In the genomic region with DNA sequence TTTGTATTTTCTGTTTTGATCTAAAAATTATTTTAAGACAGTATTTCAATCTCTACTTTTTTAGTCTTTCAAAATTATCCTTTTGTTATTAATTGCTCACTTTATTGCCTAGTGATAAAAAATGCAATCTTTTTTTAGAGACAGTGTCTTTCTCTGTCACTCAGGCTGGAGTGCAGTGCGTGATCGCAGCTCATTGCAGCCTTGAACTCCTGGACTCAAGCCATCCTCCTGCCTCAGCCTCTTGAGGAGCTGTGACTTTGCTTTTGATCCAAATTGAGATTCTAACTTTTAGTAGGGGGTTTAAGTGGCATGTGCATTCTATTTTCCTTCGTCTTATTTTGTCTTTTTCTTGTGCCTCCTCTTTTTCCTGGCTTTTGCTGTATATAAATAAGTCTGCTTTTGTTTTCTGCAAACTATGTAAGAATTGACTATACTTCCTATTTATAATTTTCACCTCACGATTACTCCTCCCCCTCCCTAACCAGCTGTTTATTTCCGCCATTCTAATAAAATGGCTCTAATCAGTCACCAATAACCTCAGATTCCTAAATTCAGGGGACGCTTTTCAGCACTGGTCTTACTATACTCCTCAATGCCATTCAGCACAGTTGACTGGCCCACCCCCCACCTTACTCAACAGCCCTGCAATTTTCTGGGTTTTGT, we compare ENCODE assay signal across 15 cellular contexts. TPM values are rescaled to one million over a fixed set of nuclear protein-coding genes. Genes with fewer than 3 reads are reported as not detected.
DNase-seq lines count a peak whose midpoint lies in the region; ATAC-seq and TF ChIP-seq lines count a peak whose summit lies in the region.
"Had no signal": no experiment of that assay in that cellular context is flagged by ENCODE, and none has a peak within 500 bp of the region (broad histone marks: within the 10 kb centered on the region; RNA-seq: fewer than 3 reads in every experiment).

No MANE protein-coding gene starts in this region.

- H3K27ac ChIP-seq in mesenchymal stem cell (ENCODE audit: low read length, poor library complexity, severe bottlenecking), result no peak overlapping the region
- H3K27ac ChIP-seq in testis, result no peak overlapping the region
- no peak overlapping the region for H3K27ac ChIP-seq in vagina
- H3K27ac ChIP-seq: Peyer's patch had no signal

- no peak for TF ChIP-seq CTCF in testis (IDR thresholded peaks at IDR 0.05)
- no peak for TF ChIP-seq CTCF in vagina (IDR thresholded peaks at IDR 0.05)

- H3K4me3 ChIP-seq in mesenchymal stem cell (ENCODE audit: insufficient read depth in 1 of 2, low read depth in 1 of 2, low read length in 2 of 2) (no peak overlapping the region), testis (no peak overlapping the region), vagina (no peak overlapping the region)
- H3K4me3 ChIP-seq: Peyer's patch had no signal

- peak overlapping the region; percentile 71 for H3K27ac Mint-ChIP-seq in T-helper 17 cell
- H3K27ac Mint-ChIP-seq: CD4-positive, CD25-positive, alpha-beta regulatory T cell had no signal

- H3K4me2 ChIP-seq in mesenchymal stem cell (ENCODE audit: low read length, poor library complexity, severe bottlenecking), result no peak overlapping the region

- WGBS in mesenchymal stem cell, result 95% methylated on average over 5 of the region's 6 CpGs
- 73 to 75% methylated on average over 6 of the region's 6 CpGs for WGBS in testis, 2 donors

- no peak overlapping the region for H3K9ac ChIP-seq in mesenchymal stem cell (ENCODE audit: low read length)

- no peak for ATAC-seq in T-helper 17 cell
- no peak for ATAC-seq in HG03520 (IDR thresholded peaks at IDR 0.05; ENCODE audit: unreplicated experiment)
- no peak for ATAC-seq in HG03432 (IDR thresholded peaks at IDR 0.05; ENCODE audit: unreplicated experiment)

- H3K4ac ChIP-seq in mesenchymal stem cell (ENCODE audit: low read depth in 1 of 2, low read length in 2 of 2), result no peak overlapping the region

- H3K36me3 ChIP-seq in mesenchymal stem cell (ENCODE audit: control insufficient read depth in 1 of 2, insufficient read depth in 2 of 2, low read depth in 1 of 2, low read length in 2 of 2) (peaks cover 0 to 49% of the 10 kb centered on the region in 2 experiments), testis (ENCODE audit: low read depth, missing control alignments) (no peaks in the 10 kb centered on the region), vagina (peaks cover 0 to 21% of the 10 kb centered on the region in 2 donors)

- DNase-seq in T-helper 17 cell (no peak), cerebellar cortex (ENCODE audit: low spot score) (peak; percentile 45), mesenchymal stem cell (peak; percentile 16), testis (peak; percentile 71), vagina (ENCODE audit: extremely low spot score in 2 of 2) (no peak)
- DNase-seq: CD4-positive, CD25-positive, alpha-beta regulatory T cell; EL; MV-4-11; NCI-H1694 treated with DMSO at 0.1 percent for 48 hours; NCI-H2081 treated with DMSO at 0.1 percent for 48 hours; NCI-H446; NCI-H526; Peyer's patch had no signal

- H3K79me1 ChIP-seq in mesenchymal stem cell (replicated peaks; ENCODE audit: low read length, poor library complexity, severe bottlenecking), result no peaks in the 10 kb centered on the region

- H3K14ac ChIP-seq in mesenchymal stem cell (ENCODE audit: low read length in 2 of 2), result no peak overlapping the region

- no peak overlapping the region for H4K8ac ChIP-seq in mesenchymal stem cell (ENCODE audit: low read length)

- peak overlapping the region; percentile 22 for H3K4me3 Mint-ChIP-seq in T-helper 17 cell
- H3K4me3 Mint-ChIP-seq: CD4-positive, CD25-positive, alpha-beta regulatory T cell had no signal

- no peak overlapping the region for H2BK120ac ChIP-seq in mesenchymal stem cell (ENCODE audit: low read depth, low read length)

- no peak overlapping the region for H2AFZ ChIP-seq in mesenchymal stem cell (ENCODE audit: low read depth, low read length)

- no peak overlapping the region for H4K91ac ChIP-seq in mesenchymal stem cell (ENCODE audit: low read length)

- H3K23ac ChIP-seq in mesenchymal stem cell (ENCODE audit: low read length in 2 of 2), result no peak overlapping the region

- H3K36me3 Mint-ChIP-seq in T-helper 17 cell (ENCODE audit: low read depth), result peaks cover 10% of the 10 kb centered on the region

- no peak overlapping the region for H3K18ac ChIP-seq in mesenchymal stem cell (ENCODE audit: low read depth in 1 of 2, low read length in 2 of 2)

- no peaks in the 10 kb centered on the region for H3K4me1 ChIP-seq in mesenchymal stem cell (ENCODE audit: control insufficient read depth, insufficient read depth, low read depth, low read length)
- H3K4me1 ChIP-seq in testis, result no peaks in the 10 kb centered on the region
- peaks cover 17% of the 10 kb centered on the region for H3K4me1 ChIP-seq in vagina
- H3K4me1 ChIP-seq: Peyer's patch had no signal

- H2BK12ac ChIP-seq in mesenchymal stem cell (ENCODE audit: low read length in 2 of 2), result no peak overlapping the region

- no peak for TF ChIP-seq POLR2A in testis (IDR thresholded peaks at IDR 0.05)
- TF ChIP-seq POLR2A in vagina (IDR thresholded peaks at IDR 0.05), result no peak

- H2BK15ac ChIP-seq in mesenchymal stem cell (ENCODE audit: low read depth, poor library complexity, severe bottlenecking), result no peak overlapping the region

- H3K27me3 ChIP-seq in mesenchymal stem cell (ENCODE audit: control insufficient read depth in 1 of 2, insufficient read depth in 1 of 2, low read length in 2 of 2) (no peaks in the 10 kb centered on the region), testis (no peaks in the 10 kb centered on the region), vagina (no peaks in the 10 kb centered on the region)
- H3K27me3 ChIP-seq: Peyer's patch had no signal

- no peak overlapping the region for H2BK5ac ChIP-seq in mesenchymal stem cell (ENCODE audit: low read depth, low read length, poor library complexity, severe bottlenecking)

- no peak overlapping the region for H2AK5ac ChIP-seq in mesenchymal stem cell (ENCODE audit: low read length, severe bottlenecking)

- intact Hi-C loops in testis (cut with DNase I; ENCODE audit: low total_unique reads) (no loop called here), vagina (cut with DNase I) (no loop called here)

- no peaks in the 10 kb centered on the region for H3K27me3 Mint-ChIP-seq in T-helper 17 cell
- H3K27me3 Mint-ChIP-seq: CD4-positive, CD25-positive, alpha-beta regulatory T cell had no signal

- H3K9me3 ChIP-seq in T-helper 17 cell (ENCODE audit: control insufficient read depth, low read length, poor library complexity, severe bottlenecking) (no peaks in the 10 kb centered on the region), mesenchymal stem cell (ENCODE audit: control insufficient read depth, low read length) (no peaks in the 10 kb centered on the region), testis (no peaks in the 10 kb centered on the region), vagina (no peaks in the 10 kb centered on the region)
- H3K9me3 ChIP-seq: Peyer's patch had no signal

- peaks cover 13% of the 10 kb centered on the region for H3K4me1 Mint-ChIP-seq in T-helper 17 cell

RNA-seq across cellular contexts. Expression of gene KLF9, which starts 32.3 kb away (rescaled TPM):
- total RNA-seq in T-helper 17 cell, result 10 to 100 TPM; 78.0 to 82.7 TPM
- 31.5 TPM for polyA plus RNA-seq in mesenchymal stem cell (2013, experiment 1 of 2)
- 32.5 TPM for polyA plus RNA-seq in mesenchymal stem cell (2013, experiment 2 of 2)
- 10 to 100 TPM; 39.8 to 47.9 TPM for total RNA-seq in testis
- 11.8 TPM for polyA plus RNA-seq in testis (ENCODE audit: insufficient read depth, low read depth, low replicate concordance)
- 98.5 TPM for total RNA-seq in vagina

Comparison
In these comparisons a context has a peak if more than half of its experiments do, and no peak if none do; other contexts are left out.
1. DNase-seq: peak in cerebellar cortex (single experiment), mesenchymal stem cell (single experiment) and testis (single experiment); none in T-helper 17 cell (0 of 3) and vagina (0 of 2).